ENCODE assay signal across 11 cellular contexts in the genomic region with DNA sequence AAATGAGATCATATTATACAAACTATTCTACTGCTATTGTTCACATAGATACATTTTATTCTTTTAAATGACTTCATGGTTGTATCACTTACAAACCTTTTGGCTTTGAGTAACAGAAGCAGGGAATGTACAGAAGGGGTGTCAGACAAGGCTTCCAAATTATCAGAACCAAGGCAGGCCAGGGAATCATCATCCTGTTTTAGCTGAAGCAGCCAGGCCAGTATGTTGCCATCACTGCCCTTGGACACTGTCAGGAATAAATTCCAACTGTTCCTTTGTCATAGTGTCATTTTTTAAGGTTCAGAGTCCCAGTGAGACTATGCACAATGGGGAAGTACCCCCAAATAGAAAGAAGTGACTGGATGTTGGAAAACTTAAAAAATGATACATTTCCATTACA.
"Had no signal": no experiment of that assay in that cellular context is flagged by ENCODE, and none has a peak within 500 bp of the region (broad histone marks: within the 10 kb centered on the region; RNA-seq: fewer than 3 reads in every experiment).

No MANE protein-coding gene starts in this region.

- H3K27ac ChIP-seq: GM23248 had no signal

- H3K4me2 ChIP-seq: GM23338 had no signal

- H2AFZ ChIP-seq: GM23248, GM23338 had no signal

- DNase-seq: GM23248, GOT3, H7, H9, HCEC 1CT, HFFc6 had no signal

- H3K4me3 ChIP-seq: GM23248, GM23338, HAP-1 had no signal

- H3K36me3 ChIP-seq: HAP-1 had no signal

- H3K9me3 ChIP-seq: HAP-1 had no signal

- H3K9ac ChIP-seq: GM23248 had no signal

- FAIRE-seq: H1, H54 had no signal

- H3K4me1 ChIP-seq: HAP-1 had no signal

- ATAC-seq: GM23338, HCT116 had no signal
